ENCODE assay signal across 8 cellular contexts in the genomic region with DNA sequence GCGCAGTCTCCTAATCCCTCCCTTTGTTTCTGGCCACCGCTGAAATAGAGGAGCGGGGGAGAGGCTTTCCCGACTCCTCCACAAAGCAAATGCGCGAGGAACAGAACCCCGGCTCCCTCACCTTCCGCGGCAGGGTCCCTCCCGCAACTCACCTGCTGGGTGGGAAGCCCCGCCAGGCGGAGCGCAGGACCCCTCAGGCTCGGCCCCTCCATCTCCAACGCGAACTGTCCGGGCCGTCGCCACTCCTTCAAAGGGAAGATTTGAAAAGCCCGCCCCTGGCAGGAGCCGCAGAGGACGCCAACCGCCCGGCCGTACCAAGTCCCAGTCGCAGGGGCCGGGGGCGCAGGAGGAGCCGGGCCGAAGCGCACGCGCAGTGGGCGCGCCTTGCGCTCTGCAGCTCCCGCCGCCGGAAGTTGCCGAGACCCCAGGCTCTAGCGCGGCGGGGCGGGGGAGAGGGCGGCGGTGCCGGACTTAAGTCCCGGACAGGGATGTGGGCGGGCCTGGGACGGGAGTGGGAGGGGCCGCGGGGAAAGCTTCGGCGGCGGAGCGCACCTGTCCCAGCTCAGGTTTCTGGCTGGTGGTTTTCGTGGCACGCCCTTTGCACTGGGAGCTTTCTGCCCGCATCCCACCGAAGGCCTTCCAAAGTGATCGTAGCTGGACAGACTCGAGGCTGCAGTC. TPM values are rescaled to one million over a fixed set of nuclear protein-coding genes. Genes with fewer than 3 reads are reported as not detected.
A peak's percentile ranks its signal among the peaks of the same experiment; 100 is the strongest.
DNase-seq lines count a peak whose midpoint lies in the region; ATAC-seq and TF ChIP-seq lines count a peak whose summit lies in the region.

A gene with protein sequence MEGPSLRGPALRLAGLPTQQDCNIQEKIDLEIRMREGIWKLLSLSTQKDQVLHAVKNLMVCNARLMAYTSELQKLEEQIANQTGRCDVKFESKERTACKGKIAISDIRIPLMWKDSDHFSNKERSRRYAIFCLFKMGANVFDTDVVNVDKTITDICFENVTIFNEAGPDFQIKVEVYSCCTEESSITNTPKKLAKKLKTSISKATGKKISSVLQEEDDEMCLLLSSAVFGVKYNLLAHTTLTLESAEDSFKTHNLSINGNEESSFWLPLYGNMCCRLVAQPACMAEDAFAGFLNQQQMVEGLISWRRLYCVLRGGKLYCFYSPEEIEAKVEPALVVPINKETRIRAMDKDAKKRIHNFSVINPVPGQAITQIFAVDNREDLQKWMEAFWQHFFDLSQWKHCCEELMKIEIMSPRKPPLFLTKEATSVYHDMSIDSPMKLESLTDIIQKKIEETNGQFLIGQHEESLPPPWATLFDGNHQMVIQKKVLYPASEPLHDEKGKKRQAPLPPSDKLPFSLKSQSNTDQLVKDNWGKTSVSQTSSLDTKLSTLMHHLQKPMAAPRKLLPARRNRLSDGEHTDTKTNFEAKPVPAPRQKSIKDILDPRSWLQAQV (minus strand): TSS at position 446 of the 678 bp plus-strand sequence. CDS start 234 bp downstream, at position 212.

- WGBS in stomach, 5 donors: 0 to 1% (median 1%) methylated on average over 26 to 62 of the region's 62 CpGs

- H3K36me3 ChIP-seq in Caco-2 (ENCODE audit: control insufficient read depth, insufficient read depth, low read length) (no peaks in the 10 kb centered on the region), stomach (no peaks in the 10 kb centered on the region)

- H3K36me3 Mint-ChIP-seq in Caco-2 (ENCODE audit: insufficient read depth, unreplicated experiment): peaks cover 15% of the 10 kb centered on the region
- no peaks in the 10 kb centered on the region for H3K36me3 Mint-ChIP-seq in neural crest cell (ENCODE audit: low read depth)

- no peak for TF ChIP-seq EP300 in stomach (IDR thresholded peaks at IDR 0.05)

- peaks cover 26% of the 10 kb centered on the region for H3K4me1 Mint-ChIP-seq in Caco-2 (ENCODE audit: low read depth, unreplicated experiment)
- peaks cover 38% of the 10 kb centered on the region for H3K4me1 Mint-ChIP-seq in neural crest cell

- H3K27me3 Mint-ChIP-seq in Caco-2 (ENCODE audit: insufficient read depth, unreplicated experiment): peaks cover 7% of the 10 kb centered on the region
- H3K27me3 Mint-ChIP-seq in neural crest cell (ENCODE audit: low read depth): peaks cover 31% of the 10 kb centered on the region

- CTCF ChIA-PET in Caco-2 (lab: Charles Lee): interaction anchor here (0.6 to 1.1 kb wide), 4 partner anchors 19 to 146 kb away, joined by 3 to 6 read pairs (median 3); no protein-coding TSS in a partner anchor

- intact Hi-C loops in Caco-2 (cut with micrococcal nuclease; ENCODE audit: unreplicated experiment): loop anchor here (2.0 to 10.0 kb wide), 3 partner anchors 112 to 546 kb away; a partner anchor contains a TSS
- intact Hi-C loops in stomach (cut with DNase I; ENCODE audit: low total_unique reads): no loop called here

- H3K9me3 ChIP-seq in Caco-2 (no peaks in the 10 kb centered on the region), stomach (no peaks in the 10 kb centered on the region)

- H3K4me3 ChIP-seq in Caco-2 (ENCODE audit: low read depth, low read length) (peak within 1 kb of the TSS; percentile 66), stomach (peak within 1 kb of the TSS; percentile 70 to 80 (median 70))
- H3K4me3 ChIP-seq in Jurkat, Clone E6-1 (ENCODE audit: low read length): peak within 1 kb of the TSS; percentile 81

- H3K27me3 ChIP-seq in Caco-2 (replicated peaks; ENCODE audit: control insufficient read depth, insufficient read depth, low read length) (no peaks in the 10 kb centered on the region), foreskin keratinocyte (no peaks in the 10 kb centered on the region), stomach (peaks cover 0 to 10% (median 0%) of the 10 kb centered on the region in 3 donors)

- POLR2A ChIA-PET in Caco-2 (lab: Charles Lee): interaction anchor here (0.5 to 1.0 kb wide), 12 partner anchors 8 to 1490 kb away, joined by 3 to 5 read pairs (median 3); a partner anchor contains a TSS

- peak; percentile 99 to 100 for DNase-seq in Caco-2
- DNase-seq in Jurkat, Clone E6-1 (ENCODE audit: low read depth, low spot score): peak; percentile 76
- peak; percentile 60 for DNase-seq in RPMI8226
- DNase-seq in activated gamma-delta T cell treated with Interleukin-2 at 50 U/mL for 16 hours: peak; percentile 50
- peak; percentile 41 to 71 for DNase-seq in foreskin keratinocyte
- DNase-seq in neural crest cell (ENCODE audit: low read depth, low spot score): peak; percentile 90
- DNase-seq in stomach: peak; percentile 82

- no TSS peak for BruUV-seq in Caco-2 (replicated peaks; lab: Mats Ljungman, UMichigan)

- peak within 1 kb of the TSS; percentile 61 for H3K27ac Mint-ChIP-seq in Caco-2 (ENCODE audit: unreplicated experiment)
- peak within 1 kb of the TSS; percentile 91 for H3K27ac Mint-ChIP-seq in neural crest cell (ENCODE audit: unreplicated experiment)

- H3K9me3 Mint-ChIP-seq in Caco-2 (ENCODE audit: unreplicated experiment) (no peaks in the 10 kb centered on the region), neural crest cell (no peaks in the 10 kb centered on the region)

- no peak for TF ChIP-seq CTCF in Caco-2 (IDR thresholded peaks at IDR 0.05; ENCODE audit: insufficient read depth in 1 of 2, low read depth in 1 of 2, low read length in 1 of 2, severe bottlenecking in 1 of 2, unreplicated experiment in 1 of 2)
- peak; percentile 8 for TF ChIP-seq CTCF in foreskin keratinocyte (conservative IDR thresholded peaks at IDR 0.05)
- no peak for TF ChIP-seq CTCF in neural crest cell (conservative IDR thresholded peaks at IDR 0.05)
- TF ChIP-seq CTCF in stomach (IDR thresholded peaks at IDR 0.05): no peak

- H3K4me1 ChIP-seq in Caco-2: peaks cover 23% of the 10 kb centered on the region
- H3K4me1 ChIP-seq in foreskin keratinocyte: no peaks in the 10 kb centered on the region
- H3K4me1 ChIP-seq in stomach: peaks cover 4 to 17% (median 12%) of the 10 kb centered on the region in 4 donors

- H3K4me3 Mint-ChIP-seq in Caco-2 (ENCODE audit: unreplicated experiment): peak within 1 kb of the TSS; percentile 78
- H3K4me3 Mint-ChIP-seq in neural crest cell: peak within 1 kb of the TSS; percentile 92

- TF ChIP-seq POLR2A in stomach (IDR thresholded peaks at IDR 0.05): no peak

- H3K27ac ChIP-seq in foreskin keratinocyte (peak within 1 kb of the TSS; percentile 73), stomach (peak within 1 kb of the TSS; percentile 11 to 52 (median 44))

- ATAC-seq in GM21526 (IDR thresholded peaks at IDR 0.05; ENCODE audit: low FRiP score, unreplicated experiment): peak; percentile 70
- ATAC-seq in foreskin keratinocyte: peak; percentile 90

RNA-seq across cellular contexts. Expression of the gene that starts here (rescaled TPM):
- total RNA-seq in Caco-2 (2022): 36.2 and 37.1 TPM in 2 replicates
- polyA plus RNA-seq in Jurkat, Clone E6-1 (2012; ENCODE audit: insufficient read depth, insufficient read length): 11.2 TPM
- total RNA-seq in foreskin keratinocyte: 1.8 and 2.6 TPM in 2 replicates
- 1.1 and 1.3 TPM in 2 replicates for polyA plus RNA-seq in foreskin keratinocyte
- total RNA-seq in neural crest cell: 27.5 and 29.2 TPM in 2 replicates
- total RNA-seq in stomach: 1 to 10 TPM in 2 of 5 donors, under 1 TPM in 1, not detected in 2; 0.58 to 8.4 (median 2.9) TPM
- polyA plus RNA-seq in stomach: 1 to 10 TPM in 1 of 3 donors, under 1 TPM in 2; 0.15 to 3.0 (median 0.68) TPM

Comparison
In these comparisons a context has a peak if more than half of its experiments do, and no peak if none do; other contexts are left out.
1. Peak in every context shown above with its lines: DNase-seq, ATAC-seq, H3K4me3 ChIP-seq and H3K27ac ChIP-seq.